ENCODE assay signal across 1 cellular context in the genomic region with DNA sequence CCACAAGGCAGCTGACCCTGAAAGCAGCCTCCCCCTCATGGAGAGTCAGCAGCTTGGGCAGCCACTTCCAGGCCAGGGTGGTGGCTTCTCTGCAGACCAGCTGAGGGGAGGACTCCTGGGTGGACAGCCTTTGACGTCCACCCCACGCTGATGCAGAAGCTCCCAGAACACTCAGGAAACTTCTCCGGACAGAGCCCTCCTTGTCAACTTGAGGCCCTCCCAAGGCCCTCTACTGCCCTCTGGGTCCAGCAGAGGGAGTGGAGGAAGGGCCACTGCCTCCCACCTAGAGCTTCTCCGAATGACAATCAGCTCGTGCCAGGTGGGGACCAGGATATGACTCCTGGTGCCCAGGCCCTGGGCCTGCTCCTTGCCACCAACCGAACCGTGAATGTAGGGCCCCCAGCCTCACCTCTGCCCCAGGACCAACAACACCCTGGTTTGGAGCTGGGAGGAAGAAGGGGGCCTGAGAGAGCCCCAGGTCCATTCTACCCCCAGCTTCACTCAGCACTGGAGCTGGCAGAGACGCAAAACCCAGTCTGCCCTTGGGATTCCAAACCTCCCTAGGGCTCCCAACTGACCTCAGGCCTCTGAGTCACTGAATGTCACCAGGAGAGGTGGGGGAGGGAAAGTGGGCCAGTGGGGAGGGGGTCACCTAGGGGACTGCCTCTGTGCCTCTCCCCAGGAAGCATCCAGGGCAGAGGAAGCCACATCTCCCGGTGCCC.
TF ChIP-seq lines count a peak whose summit lies in the region.

No MANE protein-coding gene starts in this region.

TF ChIP-seq in HepG2, 621 proteins besides CTCF, POLR2A, EP300 and RAD21 (continued from another document):
- no peak; the same call in 1 of the 2 replicates for TF ChIP-seq ESRRA (CRISPR knock-in tag; IDR thresholded peaks at IDR 0.05; ENCODE audit: low read depth)
- TF ChIP-seq FOXP1 (IDR thresholded peaks at IDR 0.05): no peak
- no peak for TF ChIP-seq FOXP1 (CRISPR knock-in tag; IDR thresholded peaks at IDR 0.05)
- TF ChIP-seq, protein P1, sequence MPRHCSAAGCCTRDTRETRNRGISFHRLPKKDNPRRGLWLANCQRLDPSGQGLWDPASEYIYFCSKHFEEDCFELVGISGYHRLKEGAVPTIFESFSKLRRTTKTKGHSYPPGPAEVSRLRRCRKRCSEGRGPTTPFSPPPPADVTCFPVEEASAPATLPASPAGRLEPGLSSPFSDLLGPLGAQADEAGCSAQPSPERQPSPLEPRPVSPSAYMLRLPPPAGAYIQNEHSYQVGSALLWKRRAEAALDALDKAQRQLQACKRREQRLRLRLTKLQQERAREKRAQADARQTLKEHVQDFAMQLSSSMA (CRISPR knock-in tag; IDR thresholded peaks at IDR 0.05): peak; percentile 83; the same call in 1 of the 2 replicates
- no peak for TF ChIP-seq NAIF1 (CRISPR knock-in tag; IDR thresholded peaks at IDR 0.05; ENCODE audit: borderline replicate concordance)
- peak; percentile 21; the same call in 1 of the 2 replicates for TF ChIP-seq NCOA2 (CRISPR knock-in tag; IDR thresholded peaks at IDR 0.05)
- no peak for TF ChIP-seq ZMYM3 (CRISPR knock-in tag; IDR thresholded peaks at IDR 0.05)
- no peak for TF ChIP-seq KLF16 (CRISPR knock-in tag; IDR thresholded peaks at IDR 0.05)
- no peak for TF ChIP-seq MAFF (IDR thresholded peaks at IDR 0.05; ENCODE audit: low read depth, low read length)
- TF ChIP-seq, protein P2, sequence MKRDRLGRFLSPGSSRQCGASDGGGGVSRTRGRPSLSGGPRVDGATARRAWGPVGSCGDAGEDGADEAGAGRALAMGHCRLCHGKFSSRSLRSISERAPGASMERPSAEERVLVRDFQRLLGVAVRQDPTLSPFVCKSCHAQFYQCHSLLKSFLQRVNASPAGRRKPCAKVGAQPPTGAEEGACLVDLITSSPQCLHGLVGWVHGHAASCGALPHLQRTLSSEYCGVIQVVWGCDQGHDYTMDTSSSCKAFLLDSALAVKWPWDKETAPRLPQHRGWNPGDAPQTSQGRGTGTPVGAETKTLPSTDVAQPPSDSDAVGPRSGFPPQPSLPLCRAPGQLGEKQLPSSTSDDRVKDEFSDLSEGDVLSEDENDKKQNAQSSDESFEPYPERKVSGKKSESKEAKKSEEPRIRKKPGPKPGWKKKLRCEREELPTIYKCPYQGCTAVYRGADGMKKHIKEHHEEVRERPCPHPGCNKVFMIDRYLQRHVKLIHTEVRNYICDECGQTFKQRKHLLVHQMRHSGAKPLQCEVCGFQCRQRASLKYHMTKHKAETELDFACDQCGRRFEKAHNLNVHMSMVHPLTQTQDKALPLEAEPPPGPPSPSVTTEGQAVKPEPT (CRISPR knock-in tag; IDR thresholded peaks at IDR 0.05; ENCODE audit: low read depth): no peak
- no peak for TF ChIP-seq ATF1 (CRISPR knock-in tag; IDR thresholded peaks at IDR 0.05)
- TF ChIP-seq TBL1XR1 (IDR thresholded peaks at IDR 0.05; ENCODE audit: borderline replicate concordance, low read length, partially characterized antibody): no peak
- TF ChIP-seq BHLHE40 (IDR thresholded peaks at IDR 0.05; ENCODE audit: low read length): no peak; the same call in 1 of the 2 replicates
- no peak for TF ChIP-seq KLF9 (CRISPR knock-in tag; IDR thresholded peaks at IDR 0.05; ENCODE audit: low read depth)
- TF ChIP-seq SALL1 (CRISPR knock-in tag; IDR thresholded peaks at IDR 0.05): peak; percentile 55
- TF ChIP-seq PTBP1 (IDR thresholded peaks at IDR 0.05; ENCODE audit: low read depth, low read length, poor library complexity, severe bottlenecking): no peak
- TF ChIP-seq, protein P3, sequence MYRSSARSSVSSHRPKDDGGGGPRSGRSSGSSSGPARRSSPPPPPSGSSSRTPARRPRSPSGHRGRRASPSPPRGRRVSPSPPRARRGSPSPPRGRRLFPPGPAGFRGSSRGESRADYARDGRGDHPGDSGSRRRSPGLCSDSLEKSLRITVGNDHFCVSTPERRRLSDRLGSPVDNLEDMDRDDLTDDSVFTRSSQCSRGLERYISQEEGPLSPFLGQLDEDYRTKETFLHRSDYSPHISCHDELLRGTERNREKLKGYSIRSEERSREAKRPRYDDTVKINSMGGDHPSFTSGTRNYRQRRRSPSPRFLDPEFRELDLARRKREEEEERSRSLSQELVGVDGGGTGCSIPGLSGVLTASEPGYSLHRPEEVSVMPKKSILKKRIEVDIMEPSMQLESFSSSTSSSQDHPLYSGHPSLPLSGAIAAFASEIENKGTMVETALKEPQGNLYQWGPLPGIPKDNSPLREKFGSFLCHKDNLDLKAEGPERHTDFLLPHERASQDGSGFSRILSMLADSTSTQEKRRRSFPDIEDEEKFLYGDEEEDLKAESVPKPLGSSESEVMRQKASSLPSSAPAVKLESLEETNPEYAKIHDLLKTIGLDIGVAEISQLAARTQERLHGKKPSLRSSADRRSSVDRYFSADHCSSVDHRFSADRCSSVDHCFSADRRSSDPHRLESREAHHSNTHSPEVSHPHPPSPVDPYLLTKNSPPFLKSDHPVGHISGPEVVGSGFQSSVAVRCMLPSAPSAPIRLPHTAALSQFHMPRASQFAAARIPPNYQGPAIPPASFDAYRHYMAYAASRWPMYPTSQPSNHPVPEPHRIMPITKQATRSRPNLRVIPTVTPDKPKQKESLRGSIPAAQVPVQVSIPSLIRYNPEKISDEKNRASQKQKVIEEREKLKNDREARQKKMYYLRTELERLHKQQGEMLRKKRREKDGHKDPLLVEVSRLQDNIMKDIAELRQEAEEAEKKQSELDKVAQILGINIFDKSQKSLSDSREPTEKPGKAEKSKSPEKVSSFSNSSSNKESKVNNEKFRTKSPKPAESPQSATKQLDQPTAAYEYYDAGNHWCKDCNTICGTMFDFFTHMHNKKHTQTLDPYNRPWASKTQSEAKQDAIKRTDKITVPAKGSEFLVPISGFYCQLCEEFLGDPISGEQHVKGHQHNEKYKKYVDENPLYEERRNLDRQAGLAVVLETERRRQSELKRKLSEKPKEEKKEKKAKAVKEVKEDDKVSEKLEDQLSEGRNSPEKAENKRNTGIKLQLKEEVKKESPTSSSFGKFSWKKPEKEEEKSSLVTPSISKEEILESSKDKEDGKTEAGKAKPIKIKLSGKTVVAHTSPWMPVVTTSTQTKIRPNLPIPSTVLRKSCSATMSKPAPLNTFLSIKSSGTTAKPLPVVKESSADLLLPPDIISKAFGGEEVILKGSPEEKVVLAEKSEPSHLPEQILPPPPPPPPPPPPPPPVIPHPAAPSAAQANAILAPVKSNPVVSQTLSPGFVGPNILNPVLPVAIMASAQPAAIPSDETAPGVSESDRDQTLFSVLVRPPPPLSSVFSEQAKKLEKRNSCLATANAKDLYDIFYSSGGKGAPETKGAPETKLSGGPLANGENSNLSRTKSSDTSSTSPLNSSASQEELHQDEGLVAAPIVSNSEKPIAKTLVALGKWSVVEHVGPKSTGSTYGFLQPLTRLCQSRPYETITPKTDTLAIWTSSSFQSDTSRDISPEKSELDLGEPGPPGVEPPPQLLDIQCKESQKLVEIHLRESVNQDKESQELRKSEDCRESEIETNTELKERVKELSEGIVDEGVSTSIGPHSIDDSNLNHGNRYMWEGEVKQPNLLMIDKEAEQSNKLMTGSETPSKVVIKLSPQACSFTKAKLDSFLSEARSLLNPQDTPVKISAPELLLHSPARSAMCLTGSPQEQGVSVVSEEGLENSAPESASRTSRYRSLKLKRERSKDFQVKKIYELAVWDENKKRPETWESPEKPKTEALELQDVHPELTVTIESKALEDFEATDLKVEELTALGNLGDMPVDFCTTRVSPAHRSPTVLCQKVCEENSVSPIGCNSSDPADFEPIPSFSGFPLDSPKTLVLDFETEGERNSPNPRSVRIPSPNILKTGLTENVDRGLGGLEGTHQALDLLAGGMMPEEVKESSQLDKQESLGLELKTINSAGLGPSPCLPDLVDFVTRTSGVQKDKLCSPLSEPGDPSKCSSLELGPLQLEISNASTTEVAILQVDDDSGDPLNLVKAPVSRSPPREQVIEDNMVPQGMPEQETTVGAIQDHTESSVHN (CRISPR knock-in tag; IDR thresholded peaks at IDR 0.05): no peak
- peak; percentile 50; the same call in 1 of the 2 replicates for TF ChIP-seq FOSL1 (CRISPR knock-in tag; IDR thresholded peaks at IDR 0.05; ENCODE audit: borderline replicate concordance)
- no peak for TF ChIP-seq TBX3 (IDR thresholded peaks at IDR 0.05; ENCODE audit: borderline replicate concordance)
- peak; percentile 79 for TF ChIP-seq STAG1 (CRISPR knock-in tag; IDR thresholded peaks at IDR 0.05)
